ENCODE assay signal across 26 cellular contexts in genomic region chr2:75136001-75136400, GRCh38.
DNase-seq lines count a peak whose midpoint lies in the region; ATAC-seq, FAIRE-seq and TF ChIP-seq lines count a peak whose summit lies in the region.
"Had no signal": no experiment of that assay in that cellular context is flagged by ENCODE, and none has a peak within 500 bp of the region (broad histone marks: within the 10 kb centered on the region; RNA-seq: fewer than 3 reads in every experiment).

No MANE protein-coding gene starts in this region.

- ATAC-seq in Right ventricle myocardium superior (ENCODE audit: poor library complexity) (peak; percentile 15), esophagus mucosa (peak; percentile 18)
- ATAC-seq in naive thymus-derived CD4-positive, alpha-beta T cell = no peak
- ATAC-seq: GM12878, GM23338 had no signal

- H3K27ac ChIP-seq in right atrium auricular region = no peak overlapping the region
- H3K27ac ChIP-seq in adrenal gland = no peak overlapping the region
- no peak overlapping the region for H3K27ac ChIP-seq in mesenchymal stem cell (ENCODE audit: low read length, poor library complexity, severe bottlenecking)
- no peak overlapping the region for H3K27ac ChIP-seq in naive thymus-derived CD4-positive, alpha-beta T cell (ENCODE audit: low read depth, low read length)
- H3K27ac ChIP-seq: 22Rv1, BLaER1 had no signal

- H3K9me3 Mint-ChIP-seq in naive thymus-derived CD4-positive, alpha-beta T cell = no peaks in the 10 kb centered on the region
- H3K9me3 Mint-ChIP-seq: CD14-positive monocyte; CD4-positive, alpha-beta T cell; CD8-positive, alpha-beta memory T cell; GM23338; HFFc6 had no signal

- H2BK12ac ChIP-seq in mesenchymal stem cell (ENCODE audit: low read length in 2 of 2) = peak overlapping the region; percentile 98 to 99

- H3K36me3 Mint-ChIP-seq in naive thymus-derived CD4-positive, alpha-beta T cell = peaks cover 0 to 7% (median 0%) of the 10 kb centered on the region in 5 donors
- H3K36me3 Mint-ChIP-seq: CD14-positive monocyte; CD8-positive, alpha-beta memory T cell had no signal

- no peak for FAIRE-seq in urothelium cell line (lab: Jason Lieb, UNC)
- FAIRE-seq: A204.1, D721Med, GM12878, GM18507, H54 had no signal

- no peak overlapping the region for H2AK5ac ChIP-seq in mesenchymal stem cell (ENCODE audit: low read length, severe bottlenecking)

- H2AFZ ChIP-seq in mesenchymal stem cell (ENCODE audit: low read depth, low read length) = no peak overlapping the region
- H2AFZ ChIP-seq: GM23338 had no signal

- H4K91ac ChIP-seq in mesenchymal stem cell (ENCODE audit: low read length) = peak overlapping the region; percentile 99

- H3K36me3 ChIP-seq in right atrium auricular region = no peaks in the 10 kb centered on the region
- no peaks in the 10 kb centered on the region for H3K36me3 ChIP-seq in adrenal gland (replicated peaks in 1 of 2)
- no peaks in the 10 kb centered on the region for H3K36me3 ChIP-seq in mesenchymal stem cell (ENCODE audit: control insufficient read depth in 1 of 2, insufficient read depth in 2 of 2, low read depth in 1 of 2, low read length in 2 of 2)
- H3K36me3 ChIP-seq in naive thymus-derived CD4-positive, alpha-beta T cell (ENCODE audit: control insufficient read depth in 2 of 3, insufficient read depth in 3 of 3, low read length in 3 of 3) = no peaks in the 10 kb centered on the region
- H3K36me3 ChIP-seq: BLaER1, HAP-1 had no signal

- H2BK120ac ChIP-seq in mesenchymal stem cell (ENCODE audit: low read depth, low read length) = peak overlapping the region; percentile 80

- CTCF ChIA-PET in naive thymus-derived CD4-positive, alpha-beta T cell (lab: Charles Lee) = no interaction called here

- no peaks in the 10 kb centered on the region for H3K27me3 ChIP-seq in right atrium auricular region
- H3K27me3 ChIP-seq in adrenal gland = no peaks in the 10 kb centered on the region
- H3K27me3 ChIP-seq in mesenchymal stem cell (ENCODE audit: control insufficient read depth in 1 of 2, insufficient read depth in 1 of 2, low read length in 2 of 2) = peaks cover 0 to 6% of the 10 kb centered on the region in 2 experiments
- H3K27me3 ChIP-seq in naive thymus-derived CD4-positive, alpha-beta T cell (ENCODE audit: control insufficient read depth in 2 of 2, insufficient read depth in 2 of 2, low read length in 2 of 2) = no peaks in the 10 kb centered on the region
- H3K27me3 ChIP-seq: BLaER1 had no signal

- peak overlapping the region in 1 of 2 experiments; percentile 9 for H3K14ac ChIP-seq in mesenchymal stem cell (ENCODE audit: low read length in 2 of 2)

- H3K4me3 ChIP-seq in right atrium auricular region (no peak overlapping the region), adrenal gland (no peak overlapping the region), mesenchymal stem cell (ENCODE audit: insufficient read depth in 1 of 2, low read depth in 1 of 2, low read length in 2 of 2) (no peak overlapping the region)
- no peak overlapping the region for H3K4me3 ChIP-seq in naive thymus-derived CD4-positive, alpha-beta T cell (ENCODE audit: low read length)
- H3K4me3 ChIP-seq: BLaER1, GM12878, GM23338, HAP-1 had no signal

- H3K27ac Mint-ChIP-seq in naive thymus-derived CD4-positive, alpha-beta T cell = no peak overlapping the region
- H3K27ac Mint-ChIP-seq: B cell; CD14-positive monocyte; CD4-positive, alpha-beta T cell; CD8-positive, alpha-beta memory T cell; GM23338; HFFc6 had no signal

- 37 to 66% (median 52%) methylated on average over 5 to 6 of the region's 6 CpGs for WGBS in adrenal gland, 4 donors
- WGBS in mesenchymal stem cell = 28% methylated on average over 6 of the region's 6 CpGs

- TF ChIP-seq CTCF in right atrium auricular region (IDR thresholded peaks at IDR 0.05) = no peak
- no peak for TF ChIP-seq CTCF in adrenal gland (IDR thresholded peaks at IDR 0.05)

- intact Hi-C loops in Right ventricle myocardium superior (cut with DNase I) = no loop called here
- intact Hi-C loops in adrenal gland (cut with DNase I) = no loop called here
- intact Hi-C loops in naive thymus-derived CD4-positive, alpha-beta T cell (cut with micrococcal nuclease) = no loop called here

- H3K9me3 ChIP-seq in right atrium auricular region (no peaks in the 10 kb centered on the region), adrenal gland (replicated peaks in 1 of 3) (no peaks in the 10 kb centered on the region), mesenchymal stem cell (ENCODE audit: control insufficient read depth, low read length) (no peaks in the 10 kb centered on the region)
- no peaks in the 10 kb centered on the region for H3K9me3 ChIP-seq in naive thymus-derived CD4-positive, alpha-beta T cell (ENCODE audit: control insufficient read depth in 2 of 3, low read length in 3 of 3)
- H3K9me3 ChIP-seq: BLaER1, HAP-1 had no signal

- no peaks in the 10 kb centered on the region for H3K4me1 Mint-ChIP-seq in naive thymus-derived CD4-positive, alpha-beta T cell
- H3K4me1 Mint-ChIP-seq: B cell; CD14-positive monocyte; CD8-positive, alpha-beta memory T cell; GM23338 had no signal

- peak overlapping the region; percentile 97 for H4K8ac ChIP-seq in mesenchymal stem cell (ENCODE audit: low read length)

- TF ChIP-seq POLR2A in adrenal gland (IDR thresholded peaks at IDR 0.05) = no peak

- H3K18ac ChIP-seq in mesenchymal stem cell (ENCODE audit: low read depth in 1 of 2, low read length in 2 of 2) = peak overlapping the region; percentile 81 to 90

- DNase-seq in Right ventricle myocardium superior = no peak
- no peak for DNase-seq in right atrium auricular region (ENCODE audit: low spot score)
- peak in 6 of 7 donors; percentile 10 to 60 (median 21) for DNase-seq in adrenal gland
- DNase-seq in mesenchymal stem cell = no peak
- DNase-seq in stimulated activated CD4-positive, alpha-beta T cell treated with anti-CD3 and anti-CD28 coated beads, Interleukin-1b, Interleukin-23, amount 100 ng/mL, for 48 hours = no peak
- DNase-seq in naive thymus-derived CD4-positive, alpha-beta T cell = no peak
- DNase-seq in urothelium cell line (ENCODE audit: low spot score) = no peak
- DNase-seq: CD4-positive, alpha-beta T cell; CD8-positive, alpha-beta memory T cell; DMS 273 treated with DMSO at 0.1 percent for 48 hours; DMS79; EL; GDM1; HFFc6 had no signal

- H3K9ac ChIP-seq in mesenchymal stem cell (ENCODE audit: low read length) = no peak overlapping the region
- H3K9ac ChIP-seq: BLaER1 had no signal

- peak overlapping the region; percentile 40 for H2BK15ac ChIP-seq in mesenchymal stem cell (ENCODE audit: low read depth, poor library complexity, severe bottlenecking)

- POLR2A ChIA-PET in naive thymus-derived CD4-positive, alpha-beta T cell (lab: Charles Lee) = no interaction called here

- H3K4ac ChIP-seq in mesenchymal stem cell (ENCODE audit: low read depth in 1 of 2, low read length in 2 of 2) = peak overlapping the region; percentile 84 to 92

- H3K79me1 ChIP-seq in mesenchymal stem cell (replicated peaks; ENCODE audit: low read length, poor library complexity, severe bottlenecking) = no peaks in the 10 kb centered on the region

- no peak overlapping the region for H3K4me3 Mint-ChIP-seq in naive thymus-derived CD4-positive, alpha-beta T cell
- H3K4me3 Mint-ChIP-seq: B cell; CD14-positive monocyte; CD4-positive, alpha-beta T cell; CD8-positive, alpha-beta memory T cell; GM23338; HFFc6 had no signal

- no peak overlapping the region for H3K4me2 ChIP-seq in mesenchymal stem cell (ENCODE audit: low read length, poor library complexity, severe bottlenecking)
- H3K4me2 ChIP-seq: BLaER1, GM23338 had no signal

- H2BK5ac ChIP-seq in mesenchymal stem cell (ENCODE audit: low read depth, low read length, poor library complexity, severe bottlenecking) = no peak overlapping the region

- no peaks in the 10 kb centered on the region for H3K4me1 ChIP-seq in right atrium auricular region
- peaks cover 0 to 6% of the 10 kb centered on the region in 2 donors for H3K4me1 ChIP-seq in adrenal gland (replicated peaks in 1 of 2)
- H3K4me1 ChIP-seq in mesenchymal stem cell (ENCODE audit: control insufficient read depth, insufficient read depth, low read depth, low read length) = no peaks in the 10 kb centered on the region
- H3K4me1 ChIP-seq in naive thymus-derived CD4-positive, alpha-beta T cell (ENCODE audit: control insufficient read depth in 2 of 2, insufficient read depth in 2 of 2, low read length in 2 of 2) = no peaks in the 10 kb centered on the region
- H3K4me1 ChIP-seq: BLaER1, HAP-1 had no signal

- H3K27me3 Mint-ChIP-seq in naive thymus-derived CD4-positive, alpha-beta T cell = peaks cover 0 to 5% (median 3%) of the 10 kb centered on the region in 5 donors

- peak overlapping the region in 1 of 2 experiments; percentile 79 for H3K23ac ChIP-seq in mesenchymal stem cell (ENCODE audit: low read length in 2 of 2)

Comparison
In these comparisons a context has a peak if more than half of its experiments do, and no peak if none do; other contexts are left out.
1. DNase-seq: peak in adrenal gland (6 of 7); none in Right ventricle myocardium superior (single experiment), right atrium auricular region (single experiment), mesenchymal stem cell (single experiment), stimulated activated CD4-positive, alpha-beta T cell treated with anti-CD3 and anti-CD28 coated beads, Interleukin-1b, Interleukin-23, amount 100 ng/mL, for 48 hours (single experiment), naive thymus-derived CD4-positive, alpha-beta T cell (0 of 9) and urothelium cell line (single experiment).